23 cellular contexts compared by ENCODE assay signal in genomic region chr14:21866479-21866878, GRCh38.
DNase-seq lines count a peak whose midpoint lies in the region; ATAC-seq and TF ChIP-seq lines count a peak whose summit lies in the region.
"Had no signal": no experiment of that assay in that cellular context is flagged by ENCODE, and none has a peak within 500 bp of the region (broad histone marks: within the 10 kb centered on the region; RNA-seq: fewer than 3 reads in every experiment).

No MANE protein-coding gene starts in this region.

- H3K27me3 Mint-ChIP-seq in CD4-positive, CD25-positive, alpha-beta regulatory T cell: peaks cover 19% of the 10 kb centered on the region
- H3K27me3 Mint-ChIP-seq in CD4-positive, alpha-beta T cell: no peaks in the 10 kb centered on the region
- peaks cover 6% of the 10 kb centered on the region for H3K27me3 Mint-ChIP-seq in activated T-helper 1 cell treated with anti-CD3 and anti-CD28 coated beads, Interleukin-12 subunit alpha, Interleukin-12 subunit beta, Interleukin-2, Interleukin-4 antibody, amounts not matched to agents 30 ng/mL and 10 ng/mL and 1 ng/mL, durations not matched to agents 14 hours and 24 hours and 36 hours (ENCODE audit: insufficient read depth)

- intact Hi-C loops in CD4-positive, alpha-beta T cell (cut with DNase I, micrococcal nuclease): loop anchor here (5.0 to 10.0 kb wide), 4 partner anchors 46 to 988 kb away; no protein-coding TSS in a partner anchor
- intact Hi-C loops in activated T-helper 1 cell treated with anti-CD3 and anti-CD28 coated beads, Interleukin-12 subunit alpha, Interleukin-12 subunit beta, Interleukin-2, Interleukin-4 antibody, amounts not matched to agents 30 ng/mL and 10 ng/mL and 1 ng/mL, durations not matched to agents 14 hours and 24 hours and 36 hours (cut with micrococcal nuclease): loop anchor here (5.0 to 10.0 kb wide), 2 partner anchors 636 to 988 kb away; no protein-coding TSS in a partner anchor

- H3K36me3 Mint-ChIP-seq in CD4-positive, CD25-positive, alpha-beta regulatory T cell: no peaks in the 10 kb centered on the region
- H3K36me3 Mint-ChIP-seq in CD4-positive, alpha-beta T cell (ENCODE audit: low read depth): no peaks in the 10 kb centered on the region
- peaks cover 3% of the 10 kb centered on the region for H3K36me3 Mint-ChIP-seq in activated T-helper 1 cell treated with anti-CD3 and anti-CD28 coated beads, Interleukin-12 subunit alpha, Interleukin-12 subunit beta, Interleukin-2, Interleukin-4 antibody, amounts not matched to agents 30 ng/mL and 10 ng/mL and 1 ng/mL, durations not matched to agents 14 hours and 24 hours and 36 hours (ENCODE audit: low read depth)
- H3K36me3 Mint-ChIP-seq: WTC11 had no signal

- no peak for DNase-seq in CD4-positive, CD25-positive, alpha-beta regulatory T cell
- no peak for DNase-seq in CD4-positive, alpha-beta T cell
- no peak for DNase-seq in activated T-helper 1 cell treated with anti-CD3 and anti-CD28 coated beads, Interleukin-12 subunit alpha, Interleukin-12 subunit beta, Interleukin-2, Interleukin-4 antibody, amounts not matched to agents 30 ng/mL and 10 ng/mL and 1 ng/mL, durations not matched to agents 14 hours and 24 hours and 36 hours (ENCODE audit: low spot score)
- peak; percentile 19 for DNase-seq in fibroblast of pulmonary artery (ENCODE audit: low read depth)
- no peak for DNase-seq in DMS114 treated with DMSO at 0.1 percent for 48 hours (lab: John Stamatoyannopoulos, UW; ENCODE audit: unreplicated experiment)
- DNase-seq in nucleus accumbens (lab: John Stamatoyannopoulos, UW): no peak
- DNase-seq: activated gamma-delta T cell treated with Interleukin-2 at 50 U/mL for 16 hours; effector memory CD4-positive, alpha-beta T cell; kidney; MV-4-11; NCI-H1694 treated with DMSO at 0.1 percent for 48 hours; NCI-H526 treated with DMSO at 0.1 percent for 48 hours; psoas muscle; RPMI8226; SK-N-SH; stimulated activated CD4-positive, alpha-beta T cell treated with anti-CD3 and anti-CD28 coated beads, Interleukin-1b, Interleukin-23, amount 100 ng/mL, for 48 hours; testis had no signal

- no peaks in the 10 kb centered on the region for H3K9me3 ChIP-seq in CD4-positive, CD25-positive, alpha-beta regulatory T cell (ENCODE audit: control insufficient read depth in 2 of 2, low read length in 2 of 2)
- H3K9me3 ChIP-seq in CD4-positive, alpha-beta T cell (ENCODE audit: control insufficient read depth, low read length): no peaks in the 10 kb centered on the region
- H3K9me3 ChIP-seq: esophagus muscularis mucosa, psoas muscle, SK-N-SH, testis had no signal

- H3K4me3 Mint-ChIP-seq in CD4-positive, CD25-positive, alpha-beta regulatory T cell: peak overlapping the region in 1 of 4 donors; percentile 32
- no peak overlapping the region for H3K4me3 Mint-ChIP-seq in CD4-positive, alpha-beta T cell
- peak overlapping the region; percentile 3 for H3K4me3 Mint-ChIP-seq in activated T-helper 1 cell treated with anti-CD3 and anti-CD28 coated beads, Interleukin-12 subunit alpha, Interleukin-12 subunit beta, Interleukin-2, Interleukin-4 antibody, amounts not matched to agents 30 ng/mL and 10 ng/mL and 1 ng/mL, durations not matched to agents 14 hours and 24 hours and 36 hours
- H3K4me3 Mint-ChIP-seq: stimulated activated memory B cell treated with anti-CD40 and anti-IgM and Interleukin-4, amounts not matched to agents 10 μg/mL and 1 μg/mL and 100 μg/mL, for 72 hours; WTC11 had no signal

- peaks cover 5% of the 10 kb centered on the region for H3K4me1 ChIP-seq in CD4-positive, CD25-positive, alpha-beta regulatory T cell (ENCODE audit: control insufficient read depth, insufficient read depth, low read length, poor library complexity, severe bottlenecking)
- H3K4me1 ChIP-seq: esophagus muscularis mucosa, psoas muscle, testis had no signal

- H3K9me3 Mint-ChIP-seq in CD4-positive, CD25-positive, alpha-beta regulatory T cell: no peaks in the 10 kb centered on the region
- no peaks in the 10 kb centered on the region for H3K9me3 Mint-ChIP-seq in CD4-positive, alpha-beta T cell
- no peaks in the 10 kb centered on the region for H3K9me3 Mint-ChIP-seq in activated T-helper 1 cell treated with anti-CD3 and anti-CD28 coated beads, Interleukin-12 subunit alpha, Interleukin-12 subunit beta, Interleukin-2, Interleukin-4 antibody, amounts not matched to agents 30 ng/mL and 10 ng/mL and 1 ng/mL, durations not matched to agents 14 hours and 24 hours and 36 hours

- H3K27me3 ChIP-seq in CD4-positive, CD25-positive, alpha-beta regulatory T cell (ENCODE audit: control insufficient read depth, insufficient read depth, low read length): no peaks in the 10 kb centered on the region
- no peaks in the 10 kb centered on the region for H3K27me3 ChIP-seq in CD4-positive, alpha-beta T cell (ENCODE audit: control insufficient read depth, insufficient read depth, low read length)
- H3K27me3 ChIP-seq: testis had no signal

- CTCF ChIA-PET in CD4-positive, alpha-beta T cell (lab: Charles Lee): no interaction called here

- ATAC-seq in CD4-positive, CD25-positive, alpha-beta regulatory T cell (ENCODE audit: low read depth in 2 of 2): no peak
- ATAC-seq in CD4-positive, alpha-beta T cell (ENCODE audit: poor library complexity): no peak
- ATAC-seq in activated CD4-positive, CD25-positive, alpha-beta regulatory T cell treated with anti-CD3 and anti-CD28 coated beads, Interleukin-2, amount 50 U/mL, for 24 hours: no peak
- ATAC-seq: psoas muscle; stimulated activated memory B cell treated with anti-CD40 and anti-IgM and Interleukin-4, amounts not matched to agents 10 μg/mL and 1 μg/mL and 100 μg/mL, for 72 hours; WTC11 had no signal

- no peak for TF ChIP-seq CTCF in CD4-positive, alpha-beta T cell (IDR thresholded peaks at IDR 0.05)
- no peak for TF ChIP-seq CTCF in fibroblast of pulmonary artery (IDR thresholded peaks at IDR 0.05; ENCODE audit: low read length, missing control alignments)

- peak overlapping the region; percentile 26 for H3K27ac ChIP-seq in CD4-positive, CD25-positive, alpha-beta regulatory T cell (ENCODE audit: insufficient read depth, low read length, poor library complexity, severe bottlenecking)
- no peak overlapping the region for H3K27ac ChIP-seq in CD4-positive, alpha-beta T cell (ENCODE audit: low read depth, low read length)
- H3K27ac ChIP-seq: esophagus muscularis mucosa, KMS-11, psoas muscle, skin epidermis, testis had no signal

- H3K4me3 ChIP-seq in CD4-positive, CD25-positive, alpha-beta regulatory T cell (ENCODE audit: low read depth, low read length): peak overlapping the region; percentile 41
- no peak overlapping the region for H3K4me3 ChIP-seq in fibroblast of pulmonary artery (replicated peaks; ENCODE audit: low read depth, low read length)
- H3K4me3 ChIP-seq: esophagus muscularis mucosa, psoas muscle, skin epidermis, testis had no signal

- H3K4me1 Mint-ChIP-seq in CD4-positive, CD25-positive, alpha-beta regulatory T cell: peaks cover 6 to 23% (median 7%) of the 10 kb centered on the region in 4 donors
- peaks cover 26% of the 10 kb centered on the region for H3K4me1 Mint-ChIP-seq in CD4-positive, alpha-beta T cell (ENCODE audit: low read depth)
- peaks cover 22% of the 10 kb centered on the region for H3K4me1 Mint-ChIP-seq in activated T-helper 1 cell treated with anti-CD3 and anti-CD28 coated beads, Interleukin-12 subunit alpha, Interleukin-12 subunit beta, Interleukin-2, Interleukin-4 antibody, amounts not matched to agents 30 ng/mL and 10 ng/mL and 1 ng/mL, durations not matched to agents 14 hours and 24 hours and 36 hours (ENCODE audit: low read depth)
- H3K4me1 Mint-ChIP-seq: stimulated activated memory B cell treated with anti-CD40 and anti-IgM and Interleukin-4, amounts not matched to agents 10 μg/mL and 1 μg/mL and 100 μg/mL, for 72 hours; WTC11 had no signal

- peak overlapping the region in 1 of 3 donors; percentile 60 for H3K27ac Mint-ChIP-seq in CD4-positive, CD25-positive, alpha-beta regulatory T cell
- H3K27ac Mint-ChIP-seq in CD4-positive, alpha-beta T cell: peak overlapping the region; percentile 71
- H3K27ac Mint-ChIP-seq in activated T-helper 1 cell treated with anti-CD3 and anti-CD28 coated beads, Interleukin-12 subunit alpha, Interleukin-12 subunit beta, Interleukin-2, Interleukin-4 antibody, amounts not matched to agents 30 ng/mL and 10 ng/mL and 1 ng/mL, durations not matched to agents 14 hours and 24 hours and 36 hours: peak overlapping the region; percentile 11
- H3K27ac Mint-ChIP-seq: stimulated activated memory B cell treated with anti-CD40 and anti-IgM and Interleukin-4, amounts not matched to agents 10 μg/mL and 1 μg/mL and 100 μg/mL, for 72 hours; WTC11 had no signal

- H3K36me3 ChIP-seq in CD4-positive, CD25-positive, alpha-beta regulatory T cell (ENCODE audit: control insufficient read depth, insufficient read depth, low read length): no peaks in the 10 kb centered on the region
- H3K36me3 ChIP-seq: esophagus muscularis mucosa had no signal

- POLR2A ChIA-PET in CD4-positive, alpha-beta T cell (lab: Charles Lee): no interaction called here
